ENCODE assay signal across 22 cellular contexts in the genomic region with DNA sequence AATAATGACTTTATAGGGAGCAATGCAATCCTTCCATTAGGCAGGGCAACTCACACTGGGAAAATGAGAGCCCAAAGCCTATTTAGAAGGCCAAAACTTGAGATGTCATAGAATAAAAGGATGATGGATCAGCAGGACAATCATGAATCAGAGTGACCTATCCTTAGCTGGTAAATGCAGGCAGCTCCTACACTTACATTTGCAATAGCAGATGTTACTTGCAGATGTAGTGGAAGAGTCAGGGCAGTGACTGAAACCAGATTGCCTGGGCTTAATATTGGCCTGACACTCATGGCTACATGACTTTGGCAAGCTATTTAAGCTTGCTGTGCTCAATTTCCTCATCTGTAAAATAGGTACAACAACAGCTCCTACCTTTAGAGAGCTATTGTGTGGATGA.
DNase-seq lines count a peak whose midpoint lies in the region; ATAC-seq, FAIRE-seq and TF ChIP-seq lines count a peak whose summit lies in the region.
"Had no signal": no experiment of that assay in that cellular context is flagged by ENCODE, and none has a peak within 500 bp of the region (broad histone marks: within the 10 kb centered on the region; RNA-seq: fewer than 3 reads in every experiment).

No MANE protein-coding gene starts in this region.

- H3K4me3 ChIP-seq in AG10803 (ENCODE audit: low read length) (no peak overlapping the region), fibroblast of the aortic adventitia (ENCODE audit: low read depth, low read length) (no peak overlapping the region), pancreas (no peak overlapping the region), OCI-LY7 (ENCODE audit: low read depth, low read length, poor library complexity, severe bottlenecking) (no peak overlapping the region)
- H3K4me3 ChIP-seq: GM12878 had no signal

- TF ChIP-seq CTCF in AG10803 (conservative IDR thresholded peaks at IDR 0.05; ENCODE audit: low read length): no peak
- no peak for TF ChIP-seq CTCF in fibroblast of the aortic adventitia (IDR thresholded peaks at IDR 0.05; ENCODE audit: insufficient read depth, low read length)
- no peak for TF ChIP-seq CTCF in pancreas (IDR thresholded peaks at IDR 0.05)
- TF ChIP-seq CTCF in OCI-LY7 (conservative IDR thresholded peaks at IDR 0.05; ENCODE audit: low read length): no peak

- H3K27me3 ChIP-seq in pancreas: no peaks in the 10 kb centered on the region
- H3K27me3 ChIP-seq: BE2C had no signal

- peak; percentile 30 for DNase-seq in AG10803 (ENCODE audit: low read depth)
- peak; percentile 13 for DNase-seq in HCEC 1CT
- DNase-seq in amniotic epithelial cell (ENCODE audit: low read depth): peak; percentile 52
- DNase-seq in fibroblast of the aortic adventitia (ENCODE audit: low read depth): peak; percentile 27
- DNase-seq in pancreas: no peak
- DNase-seq in OCI-LY7 (ENCODE audit: low spot score): no peak
- DNase-seq: BE2C; C1 segment of cervical spinal cord; CD4-positive, CD25-positive, alpha-beta regulatory T cell; CD8-positive, alpha-beta memory T cell; COR-L47; DMS 273 treated with DMSO at 0.1 percent for 48 hours; DMS53; DND-41; EL; H9; KBM-7 had no signal

- no peaks in the 10 kb centered on the region for H3K9me2 ChIP-seq in OCI-LY7 (ENCODE audit: insufficient read depth, low read length)

- H4K20me1 ChIP-seq in OCI-LY7 (ENCODE audit: insufficient read depth, low read length): no peaks in the 10 kb centered on the region

- H3K4me2 ChIP-seq in OCI-LY7 (ENCODE audit: low read length): no peak overlapping the region

- H3K9me3 ChIP-seq in pancreas: no peaks in the 10 kb centered on the region
- no peaks in the 10 kb centered on the region for H3K9me3 ChIP-seq in OCI-LY7 (ENCODE audit: low read length)
- H3K9me3 ChIP-seq: BE2C had no signal

- intact Hi-C loops in pancreas (cut with DNase I): no loop called here
- intact Hi-C loops in OCI-LY7 (cut with micrococcal nuclease; ENCODE audit: unreplicated experiment): no loop called here

- CTCF ChIA-PET in OCI-LY7 (lab: Charles Lee; ENCODE audit: unreplicated experiment): no interaction called here

- no peak overlapping the region for H3K27ac ChIP-seq in pancreas
- H3K27ac ChIP-seq in OCI-LY7 (ENCODE audit: low read depth, low read length, poor library complexity, severe bottlenecking): no peak overlapping the region
- H3K27ac ChIP-seq: HL-60 had no signal

- no peaks in the 10 kb centered on the region for H3K79me2 ChIP-seq in OCI-LY7 (ENCODE audit: insufficient read depth, low read depth, low read length)

- no TSS peak for BruUV-seq in OCI-LY7 (replicated peaks; lab: Mats Ljungman, UMichigan)

- H3K4me1 ChIP-seq in pancreas (peaks cover 0 to 14% (median under 1%) of the 10 kb centered on the region in 3 donors), OCI-LY7 (ENCODE audit: insufficient read depth, low read length, poor library complexity, severe bottlenecking) (no peaks in the 10 kb centered on the region)

- ATAC-seq in pancreas (no peak), HG03460 (IDR thresholded peaks at IDR 0.05; ENCODE audit: unreplicated experiment) (no peak), GM21619 (IDR thresholded peaks at IDR 0.05; ENCODE audit: unreplicated experiment) (no peak)
- ATAC-seq: GM12878 had no signal

- no peak overlapping the region for H2AFZ ChIP-seq in OCI-LY7 (ENCODE audit: low read length)

- FAIRE-seq in pancreas (lab: Jason Lieb, UNC): no peak
- FAIRE-seq: GM12878, H1 had no signal

- POLR2A ChIA-PET in OCI-LY7 (lab: Charles Lee): interaction anchor here (0.6 kb wide), 1 partner anchor 16 kb away, joined by 5 read pairs; no protein-coding TSS in a partner anchor

- no peaks in the 10 kb centered on the region for H3K36me3 ChIP-seq in pancreas
- no peaks in the 10 kb centered on the region for H3K36me3 ChIP-seq in OCI-LY7 (ENCODE audit: insufficient read depth, low read length)
- H3K36me3 ChIP-seq: BE2C had no signal

Comparison
In these comparisons a context has a peak if more than half of its experiments do, and no peak if none do; other contexts are left out.
1. DNase-seq: peak in AG10803 (single experiment), HCEC 1CT (single experiment), amniotic epithelial cell (single experiment) and fibroblast of the aortic adventitia (single experiment); none in pancreas (0 of 6) and OCI-LY7 (single experiment).